In genomic region chr5:1380011-1380817, GRCh38 we compare ENCODE assay signal across 9 cellular contexts. TPM values are rescaled to one million over a fixed set of nuclear protein-coding genes. Genes with fewer than 3 reads are reported as not detected.
A peak's percentile ranks its signal among the peaks of the same experiment; 100 is the strongest.
DNase-seq lines count a peak whose midpoint lies in the region; ATAC-seq and TF ChIP-seq lines count a peak whose summit lies in the region.
"Had no signal": no experiment of that assay in that cellular context is flagged by ENCODE, and none has a peak within 500 bp of the region (broad histone marks: within the 10 kb centered on the region; RNA-seq: fewer than 3 reads in every experiment).

No MANE protein-coding gene starts in this region.

- no peak overlapping the region for H3K27ac ChIP-seq in BLaER1 treated with 17β-estradiol and CSF1 and Interleukin-3, amounts not matched to agents 10 nM and 100 nM
- H3K27ac ChIP-seq in esophagus muscularis mucosa (replicated peaks in 1 of 4) (no peak overlapping the region), osteoblast (ENCODE audit: low read depth, low read length) (no peak overlapping the region)
- H3K27ac ChIP-seq: neutrophil had no signal

- TF ChIP-seq CTCF in esophagus muscularis mucosa (IDR thresholded peaks at IDR 0.05) (peak; percentile 55 to 68 (median 57)), osteoblast (IDR thresholded peaks at IDR 0.05; ENCODE audit: extremely low read depth, low read depth, low read length) (peak; percentile 44), type B pancreatic cell (conservative IDR thresholded peaks at IDR 0.05) (peak; percentile 89)

- 40% methylated on average over 13 of the region's 34 CpGs for WGBS in esophagus muscularis mucosa

- no peak overlapping the region for H3K9ac ChIP-seq in BLaER1 treated with 17β-estradiol and CSF1 and Interleukin-3, amounts not matched to agents 10 nM and 100 nM

- no peak for TF ChIP-seq POLR2A in esophagus muscularis mucosa (IDR thresholded peaks at IDR 0.05; ENCODE audit: low read depth)

- H3K36me3 ChIP-seq in BLaER1 treated with 17β-estradiol and CSF1 and Interleukin-3, amounts not matched to agents 10 nM and 100 nM, result peaks cover 0 to 4% (median 0%) of the 10 kb centered on the region in 11 experiments; a peak in 1 of 22 replicates
- H3K36me3 ChIP-seq in esophagus muscularis mucosa (no peaks in the 10 kb centered on the region), osteoblast (ENCODE audit: insufficient read depth, low read length) (no peaks in the 10 kb centered on the region)
- H3K36me3 ChIP-seq: neutrophil had no signal

- H2AFZ ChIP-seq in osteoblast (ENCODE audit: low read length), result no peak overlapping the region

- H3K9me3 Mint-ChIP-seq in type B pancreatic cell, result no peaks in the 10 kb centered on the region

- no peaks in the 10 kb centered on the region for H3K36me3 Mint-ChIP-seq in type B pancreatic cell

- no peaks in the 10 kb centered on the region for H4K20me1 ChIP-seq in BLaER1 treated with 17β-estradiol and CSF1 and Interleukin-3, amounts not matched to agents 10 nM and 100 nM
- no peaks in the 10 kb centered on the region for H4K20me1 ChIP-seq in osteoblast (ENCODE audit: insufficient read depth, low read length)

- DNase-seq in Kasumi-1 (lab: John Stamatoyannopoulos, UW), result peak; percentile 38 to 40
- DNase-seq in activated CD8-positive, alpha-beta memory T cell treated with anti-CD3 and anti-CD28 coated beads for 24 hours, result peak; percentile 86
- no peak for DNase-seq in esophagus muscularis mucosa (ENCODE audit: extremely low spot score)
- DNase-seq in osteoblast (ENCODE audit: insufficient read length, low spot score, missing footprints), result peak; percentile 76
- DNase-seq in type B pancreatic cell (ENCODE audit: extremely low spot score, unreplicated experiment), result no peak
- no peak for DNase-seq in OCI-M1 (lab: John Stamatoyannopoulos, UW)

- H3K9me3 ChIP-seq in BLaER1 treated with 17β-estradiol and CSF1 and Interleukin-3, amounts not matched to agents 10 nM and 100 nM (replicated peaks in 1 of 11), result peaks cover 26 to 38% (median 31%) of the 10 kb centered on the region in 11 experiments
- H3K9me3 ChIP-seq in esophagus muscularis mucosa (no peaks in the 10 kb centered on the region), osteoblast (ENCODE audit: low read depth, low read length) (no peaks in the 10 kb centered on the region)
- H3K9me3 ChIP-seq: neutrophil had no signal

- H3K27ac Mint-ChIP-seq in type B pancreatic cell, result no peak overlapping the region

- intact Hi-C loops in esophagus muscularis mucosa (cut with DNase I), result loop anchor here (2.0 kb wide), 1 partner anchor 265 kb away; no protein-coding TSS in a partner anchor

- H3K4me3 Mint-ChIP-seq in type B pancreatic cell, result peak overlapping the region; percentile 62

- H3K4me3 ChIP-seq in BLaER1 treated with 17β-estradiol and CSF1 and Interleukin-3, amounts not matched to agents 10 nM and 100 nM, result peak overlapping the region in 2 of 10 experiments; percentile 16 to 19; a peak in 2 of 20 replicates
- peak overlapping the region; percentile 1 to 42 (median 21) for H3K4me3 ChIP-seq in esophagus muscularis mucosa
- no peak overlapping the region for H3K4me3 ChIP-seq in osteoblast (ENCODE audit: insufficient read depth, low read length)

- peaks cover 8% of the 10 kb centered on the region for H3K4me1 Mint-ChIP-seq in type B pancreatic cell (ENCODE audit: unreplicated experiment)

- peaks cover under 1 to 32% (median 17%) of the 10 kb centered on the region in 10 experiments; a peak in 19 of 20 replicates for H3K4me1 ChIP-seq in BLaER1 treated with 17β-estradiol and CSF1 and Interleukin-3, amounts not matched to agents 10 nM and 100 nM
- H3K4me1 ChIP-seq in esophagus muscularis mucosa, result peaks cover 4 to 11% (median 10%) of the 10 kb centered on the region in 4 donors
- H3K4me1 ChIP-seq in osteoblast (ENCODE audit: insufficient read depth, low read length), result no peaks in the 10 kb centered on the region

- peaks cover 3 to 10% (median 8%) of the 10 kb centered on the region in 11 experiments; a peak in 14 of 22 replicates for H3K27me3 ChIP-seq in BLaER1 treated with 17β-estradiol and CSF1 and Interleukin-3, amounts not matched to agents 10 nM and 100 nM
- H3K27me3 ChIP-seq in esophagus muscularis mucosa (peaks cover 0 to 53% (median 5%) of the 10 kb centered on the region in 4 donors), osteoblast (ENCODE audit: insufficient read depth, low read length) (peaks cover 16% of the 10 kb centered on the region)

- no peaks in the 10 kb centered on the region for H3K79me2 ChIP-seq in osteoblast (ENCODE audit: insufficient read depth, low read length)

- ATAC-seq in GM21367 (IDR thresholded peaks at IDR 0.05; ENCODE audit: unreplicated experiment), result peak; percentile 71

- peaks cover 63% of the 10 kb centered on the region for H3K27me3 Mint-ChIP-seq in type B pancreatic cell

- no peak for TF ChIP-seq EP300 in esophagus muscularis mucosa (IDR thresholded peaks at IDR 0.05)

- H3K4me2 ChIP-seq in BLaER1 treated with 17β-estradiol and CSF1 and Interleukin-3, amounts not matched to agents 10 nM and 100 nM, result peak overlapping the region in 9 of 11 experiments; percentile 3 to 53 (median 35); a peak in 10 of 22 replicates
- no peak overlapping the region for H3K4me2 ChIP-seq in osteoblast (ENCODE audit: insufficient read depth, low read length)

RNA-seq across cellular contexts. Expression of gene CLPTM1L, which starts 35.3 kb away (rescaled TPM):
- total RNA-seq in esophagus muscularis mucosa, result 100 to 1,000 TPM in 3 of 4 donors, 10 to 100 TPM in 1; 96.9 to 139 (median 126) TPM
- 134 and 139 TPM in 2 replicates for total RNA-seq in osteoblast
- 84.8 and 90.1 TPM in 2 replicates for total RNA-seq in type B pancreatic cell (ENCODE audit: low replicate concordance)

Comparison
In these comparisons a context has a peak if more than half of its experiments do, and no peak if none do; other contexts are left out.
1. DNase-seq: peak in Kasumi-1 (2 of 2), activated CD8-positive, alpha-beta memory T cell treated with anti-CD3 and anti-CD28 coated beads for 24 hours (single experiment) and osteoblast (single experiment); none in esophagus muscularis mucosa (single experiment), type B pancreatic cell (single experiment) and OCI-M1 (single experiment).
2. Peak in every context shown above with its lines, with median percentiles within 50 percentile points of each other: CTCF ChIP-seq.